ENCODE assay signal across 20 cellular contexts in the genomic region with DNA sequence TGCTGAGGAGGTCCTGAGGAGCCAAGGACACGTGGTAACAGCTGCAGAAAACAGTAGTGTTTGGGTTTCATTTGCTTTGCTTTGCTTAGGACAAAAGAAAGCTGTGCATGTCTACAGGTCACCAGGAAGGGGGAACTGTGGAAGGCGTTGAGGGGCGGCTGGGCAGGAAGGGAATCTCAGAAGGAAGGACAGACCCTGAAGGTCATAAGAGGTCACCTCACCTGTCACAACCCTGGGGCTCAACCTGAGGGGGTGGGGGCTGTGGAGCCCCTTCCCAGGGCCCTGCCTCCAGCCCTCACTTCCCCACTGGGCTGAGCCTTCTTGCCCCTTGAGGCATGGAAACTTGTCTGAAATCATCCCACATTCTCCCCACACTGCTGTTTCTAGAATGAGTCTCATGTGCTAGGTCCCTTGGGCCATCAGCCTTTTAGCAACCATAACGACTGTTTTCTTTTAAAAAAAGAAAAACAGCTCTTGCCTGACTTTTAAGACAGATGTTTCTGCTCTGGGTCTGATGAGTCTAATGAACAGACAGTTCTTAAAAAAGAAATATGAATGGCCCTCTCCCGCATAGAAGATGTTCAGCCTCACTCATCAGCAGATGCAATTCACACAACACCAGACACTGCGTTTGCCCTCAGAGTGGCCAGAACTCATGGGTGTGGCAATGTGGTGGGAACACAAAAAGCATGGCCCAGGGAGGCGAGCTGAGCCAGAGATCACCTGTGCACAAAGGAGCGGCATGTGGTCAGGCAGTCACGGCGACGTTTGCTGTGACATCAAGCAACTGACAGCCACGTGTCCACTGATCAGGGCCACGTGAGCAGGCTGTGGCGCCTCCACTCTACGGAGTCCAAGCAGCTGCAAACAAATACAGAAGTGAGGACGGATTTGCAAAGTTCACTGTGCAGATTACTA.
A peak's percentile ranks its signal among the peaks of the same experiment; 100 is the strongest.
DNase-seq lines count a peak whose midpoint lies in the region; ATAC-seq, FAIRE-seq and TF ChIP-seq lines count a peak whose summit lies in the region.
"Had no signal": no experiment of that assay in that cellular context is flagged by ENCODE, and none has a peak within 500 bp of the region (broad histone marks: within the 10 kb centered on the region; RNA-seq: fewer than 3 reads in every experiment).

No MANE protein-coding gene starts in this region.

- TF ChIP-seq RAD21 in K562 (CRISPR knock-in tag; conservative IDR thresholded peaks at IDR 0.05 in 1 of 2, IDR thresholded peaks at IDR 0.05 in 1 of 2) = no peak

- H3K4me3 Mint-ChIP-seq in natural killer cell treated with Interleukin-12 subunit alpha and Interleukin-12 subunit beta and Interleukin-15 and Interleukin-18, amount 100 ng/mL, for 72 hours = no peak overlapping the region
- H3K4me3 Mint-ChIP-seq: activated CD4-positive, alpha-beta T cell treated with anti-CD3 and anti-CD28 coated beads, Interleukin-2, amount 10 ng/mL, durations not matched to agents 24 days and 14 days; activated naive CD4-positive, alpha-beta T cell treated with anti-CD3 and anti-CD28 coated beads for 36 hours; B cell; IgD-negative memory B cell; neural crest cell had no signal

- POLR2A ChIA-PET in K562 (lab: Yijun Ruan, JAX) = no interaction called here

- H3K27me3 ChIP-seq in K562 (ENCODE audit: control insufficient read depth in 2 of 2, insufficient read depth in 2 of 2, low read length in 2 of 2) = peaks cover 0 to 58% of the 10 kb centered on the region in 2 experiments; a peak in 3 of 5 replicates
- no peaks in the 10 kb centered on the region for H3K27me3 ChIP-seq in gastroesophageal sphincter
- no peaks in the 10 kb centered on the region for H3K27me3 ChIP-seq in upper lobe of right lung
- H3K27me3 ChIP-seq in small intestine (ENCODE audit: control insufficient read depth in 2 of 2, insufficient read depth in 2 of 2, low read length in 2 of 2) = no peaks in the 10 kb centered on the region
- H3K27me3 ChIP-seq: colonic mucosa had no signal

- no peak overlapping the region for H3K27ac ChIP-seq in K562 (ENCODE audit: extremely low read depth, low read depth, low read length)
- H3K27ac ChIP-seq in gastroesophageal sphincter = peak overlapping the region in 3 of 4 donors; percentile 9 to 48 (median 24)
- H3K27ac ChIP-seq in upper lobe of right lung = no peak overlapping the region
- no peak overlapping the region for H3K27ac ChIP-seq in small intestine (ENCODE audit: low read depth in 1 of 2, low read length in 1 of 2)
- H3K27ac ChIP-seq: colonic mucosa, HL-60 had no signal

- TF ChIP-seq EP300 in K562 (IDR thresholded peaks at IDR 0.05; ENCODE audit: low read length) (no peak), gastroesophageal sphincter (IDR thresholded peaks at IDR 0.05) (no peak)

- H3K36me3 ChIP-seq in K562 (ENCODE audit: control insufficient read depth, insufficient read depth, low read length) = no peaks in the 10 kb centered on the region
- H3K36me3 ChIP-seq in gastroesophageal sphincter = no peaks in the 10 kb centered on the region
- no peaks in the 10 kb centered on the region for H3K36me3 ChIP-seq in upper lobe of right lung
- H3K36me3 ChIP-seq in small intestine (ENCODE audit: control insufficient read depth in 2 of 2, insufficient read depth in 2 of 2, low read length in 2 of 2) = no peaks in the 10 kb centered on the region
- H3K36me3 ChIP-seq: colonic mucosa had no signal

- H3K4me3 ChIP-seq in K562 = no peak overlapping the region
- no peak overlapping the region for H3K4me3 ChIP-seq in gastroesophageal sphincter
- H3K4me3 ChIP-seq in upper lobe of right lung = no peak overlapping the region
- H3K4me3 ChIP-seq in small intestine (ENCODE audit: low read depth in 1 of 2, low read length in 2 of 2) = no peak overlapping the region
- H3K4me3 ChIP-seq: colonic mucosa had no signal

- no peaks in the 10 kb centered on the region for H3K36me3 Mint-ChIP-seq in natural killer cell treated with Interleukin-12 subunit alpha and Interleukin-12 subunit beta and Interleukin-15 and Interleukin-18, amount 100 ng/mL, for 72 hours
- H3K36me3 Mint-ChIP-seq: IgD-negative memory B cell had no signal

- ATAC-seq in K562 (no peak), gastroesophageal sphincter (peak; percentile 58), upper lobe of right lung (no peak)
- ATAC-seq in natural killer cell treated with Interleukin-12 subunit alpha and Interleukin-12 subunit beta and Interleukin-15 and Interleukin-18, amount 100 ng/mL, for 72 hours = no peak

- no peak for DNase-seq in K562 (ENCODE audit: extremely low read depth in 1 of 4, low spot score in 3 of 4)
- peak; percentile 55 for DNase-seq in myocyte (ENCODE audit: low read depth)
- peak; percentile 63 for DNase-seq in upper lobe of right lung
- no peak for DNase-seq in small intestine
- no peak for DNase-seq in natural killer cell treated with Interleukin-12 subunit alpha and Interleukin-12 subunit beta and Interleukin-15 and Interleukin-18, amount 100 ng/mL, for 72 hours (ENCODE audit: low spot score)
- no peak for DNase-seq in putamen (ENCODE audit: low spot score)
- DNase-seq: activated CD4-positive, alpha-beta T cell treated with anti-CD3 and anti-CD28 coated beads, Interleukin-2, amount 10 ng/mL, durations not matched to agents 24 days and 14 days; activated naive CD4-positive, alpha-beta T cell treated with anti-CD3 and anti-CD28 coated beads for 36 hours; activated T-cell treated with anti-CD3 and anti-CD28 coated beads for 4 hours; colonic mucosa; DMS 273 treated with DMSO at 0.1 percent for 48 hours; NCI-H1930; NCI-H446 had no signal

- H3K27ac Mint-ChIP-seq in natural killer cell treated with Interleukin-12 subunit alpha and Interleukin-12 subunit beta and Interleukin-15 and Interleukin-18, amount 100 ng/mL, for 72 hours = no peak overlapping the region
- H3K27ac Mint-ChIP-seq: activated CD4-positive, alpha-beta T cell treated with anti-CD3 and anti-CD28 coated beads, Interleukin-2, amount 10 ng/mL, durations not matched to agents 24 days and 14 days; activated naive CD4-positive, alpha-beta T cell treated with anti-CD3 and anti-CD28 coated beads for 36 hours; B cell; IgD-negative memory B cell had no signal

- CTCF ChIA-PET in K562 (lab: Yijun Ruan, JAX; ENCODE audit: low intra/inter-chr PET ratio) = no interaction called here

- H3K9ac ChIP-seq in K562 (ENCODE audit: insufficient read depth in 1 of 2, low read depth in 2 of 2, low read length in 2 of 2) = no peak overlapping the region

- H3K4me2 ChIP-seq in K562 (ENCODE audit: insufficient read depth, low read length) = no peak overlapping the region

- intact Hi-C loops in K562 (cut with micrococcal nuclease) = no loop called here
- intact Hi-C loops in upper lobe of right lung (cut with DNase I) = no loop called here

- peaks cover 8 to 21% of the 10 kb centered on the region in 2 donors for H3K27me3 Mint-ChIP-seq in natural killer cell treated with Interleukin-12 subunit alpha and Interleukin-12 subunit beta and Interleukin-15 and Interleukin-18, amount 100 ng/mL, for 72 hours

- WGBS in K562 (ENCODE audit: insufficient coverage, low coverage, missing lambda C conversion rate) = under 1% methylated on average over 15 of the region's 16 CpGs
- 57 to 71% methylated on average over 6 to 14 of the region's 16 CpGs for WGBS in gastroesophageal sphincter (ENCODE audit: low coverage in 1 of 2), 2 donors
- WGBS in small intestine, 3 donors = 73 to 76% (median 76%) methylated on average over 16 of the region's 16 CpGs

- no peaks in the 10 kb centered on the region for H3K79me2 ChIP-seq in K562 (ENCODE audit: control insufficient read depth, insufficient read depth, low read length)

- no peaks in the 10 kb centered on the region for H3K9me3 Mint-ChIP-seq in natural killer cell treated with Interleukin-12 subunit alpha and Interleukin-12 subunit beta and Interleukin-15 and Interleukin-18, amount 100 ng/mL, for 72 hours
- H3K9me3 Mint-ChIP-seq: activated CD4-positive, alpha-beta T cell treated with anti-CD3 and anti-CD28 coated beads, Interleukin-2, amount 10 ng/mL, durations not matched to agents 24 days and 14 days; activated naive CD4-positive, alpha-beta T cell treated with anti-CD3 and anti-CD28 coated beads for 36 hours; neural crest cell had no signal

- H4K20me1 ChIP-seq in K562 (replicated peaks; ENCODE audit: control insufficient read depth, insufficient read depth, low read length) = no peaks in the 10 kb centered on the region; the same call in 1 of the 2 replicates

- no peak for TF ChIP-seq POLR2A in K562 (conservative IDR thresholded peaks at IDR 0.05)
- TF ChIP-seq POLR2A in gastroesophageal sphincter (IDR thresholded peaks at IDR 0.05) = no peak

- H2AFZ ChIP-seq in K562 (ENCODE audit: low read depth, low read length) = no peak overlapping the region

- in situ Hi-C loops in K562 (cut with MboI) = no loop called here

- H3K9me1 ChIP-seq in K562 (ENCODE audit: control insufficient read depth, insufficient read depth, low read length) = no peaks in the 10 kb centered on the region

- H3K4me1 Mint-ChIP-seq in natural killer cell treated with Interleukin-12 subunit alpha and Interleukin-12 subunit beta and Interleukin-15 and Interleukin-18, amount 100 ng/mL, for 72 hours (ENCODE audit: low read depth in 2 of 2) = no peaks in the 10 kb centered on the region
- H3K4me1 Mint-ChIP-seq: activated CD4-positive, alpha-beta T cell treated with anti-CD3 and anti-CD28 coated beads, Interleukin-2, amount 10 ng/mL, durations not matched to agents 24 days and 14 days; B cell; IgD-negative memory B cell had no signal

- no peak for FAIRE-seq in K562 (lab: Jason Lieb, UNC)
- FAIRE-seq in small intestine (lab: Jason Lieb, UNC) = no peak
- FAIRE-seq: G401.6, TTC549 had no signal

- BruUV-seq in K562 (replicated peaks; lab: Mats Ljungman, UMichigan) = no TSS peak

- H3K4me1 ChIP-seq in K562 (replicated peaks in 1 of 2; ENCODE audit: control insufficient read depth in 2 of 2, insufficient read depth in 2 of 2, low read length in 2 of 2) (no peaks in the 10 kb centered on the region), gastroesophageal sphincter (peaks cover 0 to 8% (median 7%) of the 10 kb centered on the region in 3 donors), upper lobe of right lung (peaks cover 4% of the 10 kb centered on the region), small intestine (ENCODE audit: control insufficient read depth in 2 of 2, insufficient read depth in 1 of 2, low read depth in 1 of 2, low read length in 1 of 2) (no peaks in the 10 kb centered on the region)
- H3K4me1 ChIP-seq: colonic mucosa had no signal

- H3K9me3 ChIP-seq in K562 (replicated peaks; ENCODE audit: control insufficient read depth, insufficient read depth, low read depth, low read length) = no peaks in the 10 kb centered on the region
- no peaks in the 10 kb centered on the region for H3K9me3 ChIP-seq in gastroesophageal sphincter
- H3K9me3 ChIP-seq in upper lobe of right lung = no peaks in the 10 kb centered on the region
- H3K9me3 ChIP-seq in small intestine (ENCODE audit: control insufficient read depth, low read depth) = no peaks in the 10 kb centered on the region
- H3K9me3 ChIP-seq: colonic mucosa had no signal

- TF ChIP-seq CTCF in K562 (IDR thresholded peaks at IDR 0.05 in 2 of 3, conservative IDR thresholded peaks at IDR 0.05 in 1 of 3; ENCODE audit: insufficient read depth in 2 of 3, low read depth in 1 of 3, low read length in 3 of 3) (no peak), gastroesophageal sphincter (IDR thresholded peaks at IDR 0.05) (no peak), upper lobe of right lung (IDR thresholded peaks at IDR 0.05) (no peak)

TF ChIP-seq in K562, 482 proteins besides CTCF, POLR2A, EP300 and RAD21 (continues in another document):
- no peak for TF ChIP-seq ZNF232 (CRISPR knock-in tag; IDR thresholded peaks at IDR 0.05)

Comparison
In these comparisons a context has a peak if more than half of its experiments do, and no peak if none do; other contexts are left out.
1. DNase-seq: peak in myocyte (single experiment) and upper lobe of right lung (single experiment); none in K562 (0 of 4), small intestine (single experiment), natural killer cell treated with Interleukin-12 subunit alpha and Interleukin-12 subunit beta and Interleukin-15 and Interleukin-18, amount 100 ng/mL, for 72 hours (single experiment) and putamen (single experiment).
2. H3K27ac ChIP-seq: peak in gastroesophageal sphincter (3 of 4); none in K562 (single experiment), upper lobe of right lung (single experiment) and small intestine (0 of 2).